Comparison of ENCODE assay signal across 7 cellular contexts in the genomic region with DNA sequence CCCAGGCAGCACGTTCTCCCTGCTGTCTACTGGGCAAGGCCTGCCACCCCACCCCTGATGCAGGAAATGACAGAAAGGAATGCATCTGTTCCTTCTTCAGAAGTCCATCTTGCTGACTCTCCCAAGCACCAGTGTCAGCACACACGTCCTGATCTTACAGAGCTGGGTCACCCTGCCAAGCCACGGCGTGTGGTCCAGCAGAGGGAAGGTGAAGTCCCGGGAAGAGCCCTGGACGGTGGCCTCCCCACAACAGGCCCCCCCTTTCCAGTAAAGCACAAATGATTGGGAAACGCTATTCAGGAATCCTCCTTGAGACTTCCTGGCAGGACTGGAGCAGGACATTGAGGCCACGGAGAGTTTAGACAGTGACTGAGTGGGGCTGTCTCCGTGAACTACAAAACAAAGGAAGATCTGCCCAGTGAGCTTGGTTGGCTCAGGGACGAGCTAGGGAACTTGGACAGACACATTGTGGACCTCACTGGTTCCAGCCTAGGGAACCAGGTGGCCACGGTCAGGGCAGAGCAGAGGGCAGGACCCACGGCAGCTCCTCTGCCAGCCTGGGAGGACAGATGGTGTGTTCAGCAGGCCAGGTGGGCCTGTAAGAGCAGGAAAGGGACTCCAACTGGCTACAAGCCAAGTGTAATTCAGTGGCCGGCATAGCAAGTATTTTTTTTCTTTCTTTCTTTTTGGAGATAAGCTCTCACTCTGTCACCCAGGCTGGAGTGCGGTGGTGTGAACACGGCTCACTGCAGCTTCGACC. TPM values are rescaled to one million over a fixed set of nuclear protein-coding genes. Genes with fewer than 3 reads are reported as not detected.
DNase-seq lines count a peak whose midpoint lies in the region; ATAC-seq and TF ChIP-seq lines count a peak whose summit lies in the region.

No MANE protein-coding gene starts in this region.

- H3K4me1 ChIP-seq in skeletal muscle satellite cell (ENCODE audit: control insufficient read depth, insufficient read depth, low read length) = peaks cover 41% of the 10 kb centered on the region

- peak; percentile 47 for DNase-seq in LHCN-M2 (ENCODE audit: low read depth)
- DNase-seq in WTC11 (ENCODE audit: low spot score) = no peak
- DNase-seq in Right ventricle myocardium inferior (ENCODE audit: missing footprints) = peak; percentile 89
- DNase-seq in central memory CD4-positive, alpha-beta T cell = no peak
- DNase-seq in NCI-H187 (lab: John Stamatoyannopoulos, UW) = no peak

- peak overlapping the region; percentile 58 for H3K4me2 ChIP-seq in skeletal muscle satellite cell (ENCODE audit: low read length)

- H3K4me1 Mint-ChIP-seq in WTC11 = peaks cover 29% of the 10 kb centered on the region

- peak overlapping the region; percentile 54 for H3K9ac ChIP-seq in skeletal muscle satellite cell (ENCODE audit: low read depth, low read length)

- POLR2A ChIA-PET in WTC11 (lab: Charles Lee) = no interaction called here

- H3K9me3 ChIP-seq in skeletal muscle satellite cell (replicated peaks; ENCODE audit: low read length) = no peaks in the 10 kb centered on the region

- H3K27me3 Mint-ChIP-seq in WTC11 (ENCODE audit: low read depth) = no peaks in the 10 kb centered on the region

- H3K4me3 Mint-ChIP-seq in WTC11 = no peak overlapping the region

- CTCF ChIA-PET in WTC11 (lab: Charles Lee) = interaction anchor here (1.0 to 2.1 kb wide), 4 partner anchors 9 to 110 kb away, joined by 3 to 9 read pairs (median 6); no protein-coding TSS in a partner anchor

- H3K36me3 Mint-ChIP-seq in WTC11 = no peaks in the 10 kb centered on the region

- TF ChIP-seq CTCF in WTC11 (IDR thresholded peaks at IDR 0.05) = no peak

- no peaks in the 10 kb centered on the region for H3K36me3 ChIP-seq in skeletal muscle satellite cell (ENCODE audit: insufficient read depth, low read length)

- H3K27ac Mint-ChIP-seq in WTC11 = peak overlapping the region; percentile 60

- no peak for ATAC-seq in WTC11
- ATAC-seq in Right ventricle myocardium inferior = peak; percentile 70
- ATAC-seq in GM21825 (IDR thresholded peaks at IDR 0.05; ENCODE audit: unreplicated experiment) = no peak

- H3K9me3 Mint-ChIP-seq in WTC11 = no peaks in the 10 kb centered on the region

- intact Hi-C loops in Right ventricle myocardium inferior (cut with DNase I) = no loop called here

- H3K4me3 ChIP-seq in skeletal muscle satellite cell (ENCODE audit: low read length) = peak overlapping the region; percentile 22

- no peaks in the 10 kb centered on the region for H3K27me3 ChIP-seq in skeletal muscle satellite cell (ENCODE audit: control insufficient read depth, insufficient read depth, low read length)

TF ChIP-seq in WTC11, 78 proteins besides CTCF, POLR2A, EP300 and RAD21:
- TF ChIP-seq IRF2 (CRISPR knock-in tag; IDR thresholded peaks at IDR 0.05; ENCODE audit: borderline replicate concordance, low read depth) (no peak), ZNF532 (CRISPR knock-in tag; IDR thresholded peaks at IDR 0.05; ENCODE audit: borderline replicate concordance) (no peak), HMGXB4 (CRISPR knock-in tag; IDR thresholded peaks at IDR 0.05) (no peak), ZNF232 (CRISPR knock-in tag; IDR thresholded peaks at IDR 0.05) (no peak), ZNF423 (CRISPR knock-in tag; IDR thresholded peaks at IDR 0.05) (no peak), GTF2I (CRISPR knock-in tag; conservative IDR thresholded peaks at IDR 0.05) (no peak), KAT7 (CRISPR knock-in tag; IDR thresholded peaks at IDR 0.05; ENCODE audit: borderline replicate concordance) (no peak), ZNF263 (CRISPR knock-in tag; IDR thresholded peaks at IDR 0.05; ENCODE audit: low read depth) (no peak)
- TF ChIP-seq, protein P1, sequence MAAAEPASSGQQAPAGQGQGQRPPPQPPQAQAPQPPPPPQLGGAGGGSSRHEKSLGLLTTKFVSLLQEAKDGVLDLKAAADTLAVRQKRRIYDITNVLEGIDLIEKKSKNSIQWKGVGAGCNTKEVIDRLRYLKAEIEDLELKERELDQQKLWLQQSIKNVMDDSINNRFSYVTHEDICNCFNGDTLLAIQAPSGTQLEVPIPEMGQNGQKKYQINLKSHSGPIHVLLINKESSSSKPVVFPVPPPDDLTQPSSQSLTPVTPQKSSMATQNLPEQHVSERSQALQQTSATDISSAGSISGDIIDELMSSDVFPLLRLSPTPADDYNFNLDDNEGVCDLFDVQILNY (CRISPR knock-in tag; IDR thresholded peaks at IDR 0.05) = no peak
TF ChIP-seq in WTC11: peak in this region for 0.

RNA-seq across cellular contexts. Expression of gene ELL, which starts 41.7 kb away (rescaled TPM):
- total RNA-seq in LHCN-M2 (2014; rRNA removed) (10.5 and 10.8 TPM in 2 replicates), WTC11 (2021) (11.6 to 17.3 TPM (median 13.1 TPM) in 3 replicates), Right ventricle myocardium inferior (8.4 TPM)
- polyA plus RNA-seq in LHCN-M2 (2012) = 5.9 TPM
- total RNA-seq in skeletal muscle satellite cell (2012; rRNA removed) = 11.8 and 12.2 TPM in 2 replicates

RNA-seq across cellular contexts. Expression of gene ISYNA1, which starts 42.2 kb away (rescaled TPM):
- 0.83 and 0.86 TPM in 2 replicates for total RNA-seq in LHCN-M2 (2014; rRNA removed)
- 1.8 TPM for polyA plus RNA-seq in LHCN-M2 (2012)
- total RNA-seq in WTC11 (2021) = 236 to 310 TPM (median 307 TPM) in 3 replicates
- 26.0 TPM for total RNA-seq in Right ventricle myocardium inferior
- 2.0 and 5.1 TPM in 2 replicates for total RNA-seq in skeletal muscle satellite cell (2012; rRNA removed)

Comparison
In these comparisons a context has a peak if more than half of its experiments do, and no peak if none do; other contexts are left out.
1. DNase-seq: peak in LHCN-M2 (single experiment) and Right ventricle myocardium inferior (single experiment); none in WTC11 (single experiment), central memory CD4-positive, alpha-beta T cell (single experiment) and NCI-H187 (0 of 2).
2. RNA of gene ISYNA1, which starts 42.2 kb away (total RNA-seq): 236 to 310 TPM in WTC11 and 26.0 TPM in Right ventricle myocardium inferior (single experiment); 0.83 to 0.86 TPM in LHCN-M2; every median in the first group is over 10 times any median in the second.